8 cellular contexts compared by ENCODE assay signal in the genomic region with DNA sequence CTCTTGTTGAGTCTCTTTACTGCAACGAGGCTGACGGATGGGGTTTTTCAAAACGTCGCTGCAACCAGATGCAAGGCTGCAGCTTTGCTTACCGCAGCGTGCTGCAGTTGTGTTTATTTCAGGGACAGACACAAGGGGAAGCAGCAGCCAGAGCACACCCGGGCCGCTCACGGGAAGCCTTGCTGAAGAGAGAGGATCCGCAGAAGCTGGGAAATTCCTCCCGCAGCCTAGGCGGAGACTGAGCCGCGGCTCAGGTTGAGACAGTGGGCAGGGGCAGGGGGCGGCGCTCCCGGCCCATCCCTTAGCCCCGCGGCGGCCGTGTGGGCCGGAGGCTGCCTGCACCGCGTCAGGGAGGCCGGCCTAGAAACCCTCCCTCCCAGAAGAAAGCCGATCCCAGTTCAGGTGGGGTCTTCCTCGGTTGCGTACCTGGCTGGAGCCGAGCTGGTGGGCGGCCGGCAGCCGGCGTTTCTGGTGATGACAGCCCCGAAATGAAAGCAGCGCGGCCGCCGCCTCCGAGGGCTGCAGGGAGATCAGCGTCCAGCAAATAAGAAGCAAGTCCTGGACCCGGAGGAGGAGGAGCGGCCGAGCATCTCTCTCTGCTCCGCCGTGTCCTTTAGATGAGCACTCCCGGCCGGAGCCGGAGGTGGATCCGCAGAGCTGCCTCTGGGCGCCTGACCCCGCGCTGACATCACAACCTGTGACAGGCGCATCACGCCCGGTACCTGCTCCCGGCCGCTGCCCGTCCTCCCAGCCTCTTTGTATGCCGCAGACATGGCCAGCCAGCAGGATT. TPM values are rescaled to one million over a fixed set of nuclear protein-coding genes. Genes with fewer than 3 reads are reported as not detected.
DNase-seq lines count a peak whose midpoint lies in the region; TF ChIP-seq lines count a peak whose summit lies in the region.

A gene (plus strand): TSS at position 750 of the 790 bp plus-strand sequence. CDS start 22 bp downstream, at position 772.

- peak within 1 kb of the TSS; percentile 88 for H3K4me3 Mint-ChIP-seq in T-helper 1 cell treated with Interleukin-12 subunit alpha and Interleukin-12 subunit beta and Interleukin-4 antibody, amounts not matched to agents 30 μg/mL and 1 μg/mL, for 36 hours

- peaks cover 1% of the 10 kb centered on the region for H3K36me3 Mint-ChIP-seq in T-helper 1 cell treated with Interleukin-12 subunit alpha and Interleukin-12 subunit beta and Interleukin-4 antibody, amounts not matched to agents 30 μg/mL and 1 μg/mL, for 36 hours (ENCODE audit: low read depth)

- peaks cover 48% of the 10 kb centered on the region for H3K4me1 Mint-ChIP-seq in T-helper 1 cell treated with Interleukin-12 subunit alpha and Interleukin-12 subunit beta and Interleukin-4 antibody, amounts not matched to agents 30 μg/mL and 1 μg/mL, for 36 hours (ENCODE audit: low read depth)

- peak within 1 kb of the TSS; percentile 77 for H3K27ac ChIP-seq in hepatocyte

- H3K4me1 ChIP-seq in hepatocyte (ENCODE audit: insufficient read depth), result no peaks in the 10 kb centered on the region

- H2AFZ ChIP-seq in hepatocyte, result peak within 1 kb of the TSS; percentile 85

- H4K20me1 ChIP-seq in hepatocyte (ENCODE audit: insufficient read depth, poor library complexity, severe bottlenecking), result no peaks in the 10 kb centered on the region

- peak; percentile 86 for DNase-seq in GM03348 (ENCODE audit: low spot score)
- peak; percentile 81 for DNase-seq in H7
- DNase-seq in M059J (ENCODE audit: low read depth), result peak; percentile 70
- DNase-seq in astrocyte of the hippocampus (ENCODE audit: low read depth, low spot score), result peak; percentile 76
- peak; percentile 83 for DNase-seq in hepatocyte (ENCODE audit: low spot score)
- DNase-seq in renal cortical epithelial cell (ENCODE audit: low read depth), result no peak
- no peak for DNase-seq in KG1 (lab: John Stamatoyannopoulos, UW)

- H3K9me3 Mint-ChIP-seq in T-helper 1 cell treated with Interleukin-12 subunit alpha and Interleukin-12 subunit beta and Interleukin-4 antibody, amounts not matched to agents 30 μg/mL and 1 μg/mL, for 36 hours, result no peaks in the 10 kb centered on the region

- H3K4me3 ChIP-seq in H7 (ENCODE audit: insufficient read depth, low read depth, low read length), result peak within 1 kb of the TSS; percentile 45
- H3K4me3 ChIP-seq in hepatocyte, result peak within 1 kb of the TSS; percentile 54

- no peaks in the 10 kb centered on the region for H3K9me3 ChIP-seq in hepatocyte (ENCODE audit: low read depth)

- WGBS in hepatocyte (ENCODE audit: low lambda C conversion rate, missing lambda C conversion rate), result 1% methylated on average over 55 of the region's 59 CpGs

- H3K36me3 ChIP-seq in H7 (replicated peaks; ENCODE audit: control insufficient read depth, insufficient read depth, low read length), result no peaks in the 10 kb centered on the region
- no peaks in the 10 kb centered on the region for H3K36me3 ChIP-seq in hepatocyte (replicated peaks; ENCODE audit: insufficient read depth, low read depth)

- H3K27me3 ChIP-seq in H7 (ENCODE audit: control insufficient read depth, insufficient read depth, low read length) (peaks cover 3% of the 10 kb centered on the region; the same call in 1 of the 2 replicates), hepatocyte (peaks cover 3% of the 10 kb centered on the region)

- peaks cover 10% of the 10 kb centered on the region for H3K27me3 Mint-ChIP-seq in T-helper 1 cell treated with Interleukin-12 subunit alpha and Interleukin-12 subunit beta and Interleukin-4 antibody, amounts not matched to agents 30 μg/mL and 1 μg/mL, for 36 hours (ENCODE audit: low read depth)

- H3K4me2 ChIP-seq in hepatocyte, result peak within 1 kb of the TSS; percentile 77

- no peaks in the 10 kb centered on the region for H3K79me2 ChIP-seq in hepatocyte

- TF ChIP-seq CTCF in hepatocyte (IDR thresholded peaks at IDR 0.05; ENCODE audit: poor library complexity), result peak; percentile 14

- H3K27ac Mint-ChIP-seq in T-helper 1 cell treated with Interleukin-12 subunit alpha and Interleukin-12 subunit beta and Interleukin-4 antibody, amounts not matched to agents 30 μg/mL and 1 μg/mL, for 36 hours, result peak within 1 kb of the TSS; percentile 78

- no peaks in the 10 kb centered on the region for H3K9me2 ChIP-seq in hepatocyte (replicated peaks; ENCODE audit: insufficient read depth)

RNA-seq across cellular contexts. Expression of the gene that starts here (rescaled TPM):
- total RNA-seq in H7 (2014; rRNA removed; shearing (Covaris generic)), result 0.35 and 0.52 TPM in 2 replicates
- total RNA-seq in M059J (2014; rRNA removed; shearing (Covaris generic)), result 2.4 and 5.7 TPM in 2 replicates
- total RNA-seq in hepatocyte (3.7 and 6.4 TPM in 2 replicates), renal cortical epithelial cell (2.6 and 16.2 TPM in 2 replicates)
- polyA plus RNA-seq in hepatocyte, result 1.5 and 2.4 TPM in 2 replicates

Comparison
In these comparisons a context has a peak if more than half of its experiments do, and no peak if none do; other contexts are left out.
1. Peak in DNase-seq and H3K4me3 ChIP-seq in H7; RNA of the gene not detected or under 1 TPM.
2. DNase-seq: peak in GM03348 (single experiment), M059J (single experiment), astrocyte of the hippocampus (single experiment) and hepatocyte (single experiment); none in renal cortical epithelial cell (single experiment) and KG1 (single experiment).